In genomic region chr7:44880317-44881018, GRCh38 we compare ENCODE assay signal across 10 cellular contexts. TPM values are rescaled to one million over a fixed set of nuclear protein-coding genes. Genes with fewer than 3 reads are reported as not detected.
DNase-seq lines count a peak whose midpoint lies in the region; ATAC-seq lines count a peak whose summit lies in the region.
"Had no signal": no experiment of that assay in that cellular context is flagged by ENCODE, and none has a peak within 500 bp of the region (broad histone marks: within the 10 kb centered on the region; RNA-seq: fewer than 3 reads in every experiment).

No MANE protein-coding gene starts in this region.

- no peak for ATAC-seq in T-cell (replicated peaks in 1 of 4)
- no peak for ATAC-seq in right cardiac atrium
- ATAC-seq in HG03571 (IDR thresholded peaks at IDR 0.05; ENCODE audit: unreplicated experiment) = no peak

- H3K27ac ChIP-seq in right cardiac atrium (ENCODE audit: low read length) = no peak overlapping the region
- peak overlapping the region; percentile 52 for H3K27ac ChIP-seq in thymus (ENCODE audit: low read depth)

- peaks cover 40% of the 10 kb centered on the region for H3K4me1 Mint-ChIP-seq in activated naive CD4-positive, alpha-beta T cell treated with anti-CD3 and anti-CD28 coated beads, Interleukin-2, amount 50 U/mL, for 24 hours
- peaks cover 31 to 56% (median 48%) of the 10 kb centered on the region in 3 donors for H3K4me1 Mint-ChIP-seq in T-cell

- peaks cover 25% of the 10 kb centered on the region for H3K36me3 Mint-ChIP-seq in activated naive CD4-positive, alpha-beta T cell treated with anti-CD3 and anti-CD28 coated beads, Interleukin-2, amount 50 U/mL, for 24 hours
- peaks cover 24% of the 10 kb centered on the region for H3K36me3 Mint-ChIP-seq in T-cell

- WGBS in right cardiac atrium = 30% methylated on average over 4 of the region's 4 CpGs
- 27% methylated on average over 4 of the region's 4 CpGs for WGBS in thymus

- H3K4me3 ChIP-seq in right cardiac atrium (ENCODE audit: low read length) = peak overlapping the region; percentile 49
- H3K4me3 ChIP-seq in thymus (ENCODE audit: low read length) = peak overlapping the region; percentile 37

- H3K4me3 Mint-ChIP-seq in activated naive CD4-positive, alpha-beta T cell treated with anti-CD3 and anti-CD28 coated beads, Interleukin-2, amount 50 U/mL, for 24 hours = peak overlapping the region; percentile 84
- peak overlapping the region in 2 of 3 donors; percentile 52 to 59 for H3K4me3 Mint-ChIP-seq in T-cell

- H3K27me3 ChIP-seq in right cardiac atrium (ENCODE audit: control insufficient read depth, insufficient read depth) (no peaks in the 10 kb centered on the region), thymus (ENCODE audit: control insufficient read depth, insufficient read depth) (no peaks in the 10 kb centered on the region)

- H3K36me3 ChIP-seq in thymus (ENCODE audit: control insufficient read depth, insufficient read depth) = peaks cover 3% of the 10 kb centered on the region

- DNase-seq in activated naive CD4-positive, alpha-beta T cell treated with anti-CD3 and anti-CD28 coated beads, Interleukin-2, amount 50 U/mL, for 16 hours = no peak
- no peak for DNase-seq in T-cell
- no peak for DNase-seq in right cardiac atrium
- DNase-seq in NK-92 treated with Interleukin-12 subunit alpha and Interleukin-12 subunit beta, amount 100 ng/mL, for 24 hours (lab: John Stamatoyannopoulos, UW) = no peak
- DNase-seq in kidney tubule cell (ENCODE audit: low spot score) = no peak
- DNase-seq: DMS79 treated with DMSO at 0.1 percent for 48 hours, GOT3 had no signal

- H3K9me3 ChIP-seq in right cardiac atrium (ENCODE audit: control insufficient read depth, low read length) = no peaks in the 10 kb centered on the region
- H3K9me3 ChIP-seq in thymus (ENCODE audit: control insufficient read depth) = no peaks in the 10 kb centered on the region

- H3K27ac Mint-ChIP-seq in activated naive CD4-positive, alpha-beta T cell treated with anti-CD3 and anti-CD28 coated beads, Interleukin-2, amount 50 U/mL, for 24 hours = peak overlapping the region; percentile 5
- peak overlapping the region in 1 of 2 donors; percentile 7 for H3K27ac Mint-ChIP-seq in T-cell

- CTCF ChIA-PET in T-cell (lab: Charles Lee) = interaction anchor here in 1 of 2 donors (0.5 to 2.3 kb wide), 5 partner anchors 18 to 128 kb away, joined by 3 to 16 read pairs (median 3); partner anchors contain the start of gene H2AZ2

- intact Hi-C loops in right cardiac atrium (cut with DNase I) = no loop called here

- POLR2A ChIA-PET in T-cell (lab: Charles Lee) = interaction anchor here (0.6 to 1.3 kb wide), 3 partner anchors 23 to 1946 kb away, joined by 3 to 5 read pairs (median 3); no protein-coding TSS in a partner anchor

- no peaks in the 10 kb centered on the region for H3K27me3 Mint-ChIP-seq in activated naive CD4-positive, alpha-beta T cell treated with anti-CD3 and anti-CD28 coated beads, Interleukin-2, amount 50 U/mL, for 24 hours
- no peaks in the 10 kb centered on the region for H3K27me3 Mint-ChIP-seq in T-cell

- no peaks in the 10 kb centered on the region for H3K9me3 Mint-ChIP-seq in activated naive CD4-positive, alpha-beta T cell treated with anti-CD3 and anti-CD28 coated beads, Interleukin-2, amount 50 U/mL, for 24 hours
- peaks cover 0 to 5% (median 3%) of the 10 kb centered on the region in 3 donors for H3K9me3 Mint-ChIP-seq in T-cell

- H3K4me1 ChIP-seq in right cardiac atrium (ENCODE audit: control insufficient read depth, insufficient read depth, low read length) (peaks cover 2% of the 10 kb centered on the region), thymus (ENCODE audit: control insufficient read depth, insufficient read depth, low read length) (peaks cover 25% of the 10 kb centered on the region)

RNA-seq across cellular contexts. Expression of gene PURB, which starts 4.9 kb away (rescaled TPM):
- total RNA-seq in T-cell (10 to 100 TPM; 19.5 to 29.8 (median 20.1) TPM), right cardiac atrium (10 to 100 TPM; 13.5 to 22.4 (median 14.8) TPM)
- polyA plus RNA-seq in right cardiac atrium (6.9 TPM), thymus (16.5 TPM)

RNA-seq across cellular contexts. Expression of gene H2AZ2, which starts 32.6 kb away (rescaled TPM):
- total RNA-seq in T-cell (100 to 1,000 TPM; 151 to 177 (median 158) TPM), right cardiac atrium (100 to 1,000 TPM; 195 to 233 (median 224) TPM)
- polyA plus RNA-seq in right cardiac atrium (163 TPM), thymus (198 TPM)
